In the genomic region with DNA sequence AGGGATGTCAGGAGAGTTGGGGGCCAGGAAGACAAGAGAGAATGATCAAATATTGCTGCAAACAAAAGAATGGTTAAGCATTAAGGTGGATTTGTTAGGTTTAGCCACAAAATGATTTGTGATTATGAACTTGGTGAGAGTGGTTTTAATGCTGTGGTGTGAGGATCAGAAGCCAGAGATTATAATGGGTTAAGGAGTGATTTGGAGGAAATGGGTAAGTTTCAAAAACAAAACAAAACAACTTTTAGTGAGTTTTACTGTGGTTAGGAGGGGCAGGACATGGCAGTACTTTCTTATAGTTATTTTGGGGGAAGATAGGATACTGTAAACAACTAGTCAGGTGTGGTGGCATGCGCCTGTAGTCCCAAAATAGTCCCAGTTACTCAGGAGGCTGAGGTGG, we compare ENCODE assay signal across 15 cellular contexts. TPM values are rescaled to one million over a fixed set of nuclear protein-coding genes. Genes with fewer than 3 reads are reported as not detected.
DNase-seq lines count a peak whose midpoint lies in the region; ATAC-seq and TF ChIP-seq lines count a peak whose summit lies in the region.
"Had no signal": no experiment of that assay in that cellular context is flagged by ENCODE, and none has a peak within 500 bp of the region (broad histone marks: within the 10 kb centered on the region; RNA-seq: fewer than 3 reads in every experiment).

No MANE protein-coding gene starts in this region.

- POLR2A ChIA-PET in naive thymus-derived CD8-positive, alpha-beta T cell (lab: Charles Lee) = interaction anchor here (1.1 to 1.5 kb wide), 2 partner anchors 11 to 18 kb away, joined by 3 to 5 read pairs; no protein-coding TSS in a partner anchor
- POLR2A ChIA-PET in MCF 10A (lab: Yijun Ruan, JAX) = interaction anchor here (1.2 kb wide), 1 partner anchor 14 kb away, joined by 4 read pairs; no protein-coding TSS in a partner anchor

- no peaks in the 10 kb centered on the region for H3K9me3 ChIP-seq in CD4-positive, CD25-positive, alpha-beta regulatory T cell (ENCODE audit: control insufficient read depth in 2 of 2, low read length in 2 of 2)
- no peaks in the 10 kb centered on the region for H3K9me3 ChIP-seq in H9 (ENCODE audit: control insufficient read depth, low read depth, low read length)

- H2BK20ac ChIP-seq in H9 (ENCODE audit: low read depth, low read length, poor library complexity, severe bottlenecking) = no peak overlapping the region

- no peak overlapping the region for H3T11ph ChIP-seq in H9 (ENCODE audit: low read length)

- H2BK12ac ChIP-seq in H9 (ENCODE audit: insufficient read length, low read depth, low read length) = no peak overlapping the region

- ATAC-seq in CD4-positive, CD25-positive, alpha-beta regulatory T cell (ENCODE audit: low read depth in 2 of 2) = no peak
- ATAC-seq in naive thymus-derived CD8-positive, alpha-beta T cell = peak in 1 of 2 donors; percentile 20

- H2BK120ac ChIP-seq in H9 (ENCODE audit: low read depth, low read length, poor library complexity, severe bottlenecking) = no peak overlapping the region

- peaks cover 15% of the 10 kb centered on the region for H3K36me3 Mint-ChIP-seq in CD4-positive, CD25-positive, alpha-beta regulatory T cell
- 0 out of 7 replicates have a peak, but pooled peaks cover 0 to 1% (median 0%) of the 10 kb centered on the region in 3 experiments for H3K36me3 Mint-ChIP-seq in H9 (ENCODE audit: insufficient read depth in 1 of 3, low read depth in 3 of 3)
- H3K36me3 Mint-ChIP-seq in activated naive CD8-positive, alpha-beta T cell treated with anti-CD3 and anti-CD28 coated beads for 36 hours = peaks cover 23% of the 10 kb centered on the region
- peaks cover 0 to 14% (median 8%) of the 10 kb centered on the region in 3 donors for H3K36me3 Mint-ChIP-seq in naive thymus-derived CD8-positive, alpha-beta T cell
- peaks cover 8% of the 10 kb centered on the region for H3K36me3 Mint-ChIP-seq in MCF 10A (ENCODE audit: insufficient read depth, unreplicated experiment)

- H3K23ac ChIP-seq in H9 (ENCODE audit: insufficient read length, low read depth, low read length) = no peak overlapping the region

- no peak overlapping the region for H3K14ac ChIP-seq in H9 (ENCODE audit: insufficient read depth, low read length)

- H3K4me3 ChIP-seq in CD4-positive, CD25-positive, alpha-beta regulatory T cell (ENCODE audit: low read depth, low read length) = peak overlapping the region; percentile 9
- H3K4me3 ChIP-seq: neural progenitor cell had no signal

- H3K27ac Mint-ChIP-seq in CD4-positive, CD25-positive, alpha-beta regulatory T cell = peak overlapping the region in 2 of 3 donors; percentile 47 to 90
- H3K27ac Mint-ChIP-seq in H9 (peak overlapping the region in 2 of 3 experiments; percentile 1 to 15; a peak in 3 of 7 replicates), MCF 10A (ENCODE audit: low read depth, unreplicated experiment) (no peak overlapping the region)
- H3K27ac Mint-ChIP-seq in activated naive CD8-positive, alpha-beta T cell treated with anti-CD3 and anti-CD28 coated beads for 36 hours = peak overlapping the region; percentile 18
- H3K27ac Mint-ChIP-seq in naive thymus-derived CD8-positive, alpha-beta T cell = peak overlapping the region in 9 of 10 donors; percentile 28 to 95 (median 63)

- no peaks in the 10 kb centered on the region for H3K27me3 ChIP-seq in CD4-positive, CD25-positive, alpha-beta regulatory T cell (ENCODE audit: control insufficient read depth, insufficient read depth, low read length)
- H3K27me3 ChIP-seq in H9 (ENCODE audit: insufficient read depth, low read length) = no peaks in the 10 kb centered on the region
- H3K27me3 ChIP-seq: neural progenitor cell had no signal

- H3K4ac ChIP-seq in H9 (ENCODE audit: low read depth, low read length) = no peak overlapping the region

- intact Hi-C loops in MCF 10A (cut with micrococcal nuclease) = no loop called here

- CTCF ChIA-PET in MCF 10A (lab: Yijun Ruan, JAX) = interaction anchor here (1.2 kb wide), 1 partner anchor 19 kb away, joined by 4 read pairs; no protein-coding TSS in a partner anchor

- no peak for DNase-seq in CD4-positive, CD25-positive, alpha-beta regulatory T cell
- no peak for DNase-seq in H9
- DNase-seq in activated naive CD8-positive, alpha-beta T cell treated with anti-CD3 and anti-CD28 coated beads for 36 hours = no peak
- no peak for DNase-seq in naive thymus-derived CD8-positive, alpha-beta T cell
- DNase-seq in MCF 10A (ENCODE audit: unreplicated experiment) = no peak
- no peak for DNase-seq in C1 segment of cervical spinal cord (lab: John Stamatoyannopoulos, UW)
- DNase-seq in NCI-H2107 treated with DMSO at 0.1 percent for 48 hours (lab: John Stamatoyannopoulos, UW; ENCODE audit: unreplicated experiment) = no peak
- DNase-seq: DMS79; head of caudate nucleus; mammary epithelial cell; NCI-H146; NCI-H226; NK-92 treated with Interleukin-12 subunit alpha and Interleukin-12 subunit beta, amount 100 ng/mL, for 24 hours had no signal

- no peak overlapping the region for H4K5ac ChIP-seq in H9 (ENCODE audit: insufficient read length, low read depth, low read length)

- no peaks in the 10 kb centered on the region for H3K23me2 ChIP-seq in H9 (ENCODE audit: insufficient read length, low read depth, low read length, poor library complexity, severe bottlenecking)

- no CpG with 5 or more reads among the region's 1 CpG for WGBS in H9 (ENCODE audit: extremely low coverage, insufficient read length, low lambda C conversion rate)

- H3K36me3 ChIP-seq in CD4-positive, CD25-positive, alpha-beta regulatory T cell (ENCODE audit: control insufficient read depth, insufficient read depth, low read length) = peaks cover 7% of the 10 kb centered on the region
- H3K36me3 ChIP-seq: neural progenitor cell had no signal

- no peak overlapping the region for H3K56ac ChIP-seq in H9 (ENCODE audit: insufficient read length, low read depth, low read length)

- H4K20me1 ChIP-seq in H9 (ENCODE audit: control insufficient read depth, insufficient read depth, insufficient read length) = no peaks in the 10 kb centered on the region

- no peak overlapping the region for H3K9ac ChIP-seq in H9 (ENCODE audit: extremely low read depth, insufficient read length, low read length)
- H3K9ac ChIP-seq: neural progenitor cell had no signal

- no peak overlapping the region for H2BK5ac ChIP-seq in H9 (ENCODE audit: insufficient read length, low read length)

- no peaks in the 10 kb centered on the region for H3K9me3 Mint-ChIP-seq in CD4-positive, CD25-positive, alpha-beta regulatory T cell
- H3K9me3 Mint-ChIP-seq in H9 (no peaks in the 10 kb centered on the region), MCF 10A (ENCODE audit: unreplicated experiment) (peaks cover 8% of the 10 kb centered on the region)
- H3K9me3 Mint-ChIP-seq in activated naive CD8-positive, alpha-beta T cell treated with anti-CD3 and anti-CD28 coated beads for 36 hours = no peaks in the 10 kb centered on the region
- H3K9me3 Mint-ChIP-seq in naive thymus-derived CD8-positive, alpha-beta T cell = no peaks in the 10 kb centered on the region

- H3K4me1 ChIP-seq in CD4-positive, CD25-positive, alpha-beta regulatory T cell (ENCODE audit: control insufficient read depth, insufficient read depth, low read length, poor library complexity, severe bottlenecking) = peaks cover 42% of the 10 kb centered on the region
- H3K4me1 ChIP-seq in H9 (ENCODE audit: insufficient read depth, low read length) = no peaks in the 10 kb centered on the region; the same call in 1 of the 2 replicates

- H3K4me1 Mint-ChIP-seq in CD4-positive, CD25-positive, alpha-beta regulatory T cell = peaks cover 20 to 44% (median 32%) of the 10 kb centered on the region in 4 donors
- H3K4me1 Mint-ChIP-seq in H9 (peaks cover 19 to 27% of the 10 kb centered on the region in 2 experiments), MCF 10A (ENCODE audit: insufficient read depth, unreplicated experiment) (no peaks in the 10 kb centered on the region)
- peaks cover 30% of the 10 kb centered on the region for H3K4me1 Mint-ChIP-seq in activated naive CD8-positive, alpha-beta T cell treated with anti-CD3 and anti-CD28 coated beads for 36 hours
- H3K4me1 Mint-ChIP-seq in naive thymus-derived CD8-positive, alpha-beta T cell = peaks cover 22 to 49% (median 33%) of the 10 kb centered on the region in 4 donors

- no peak overlapping the region for H2AK5ac ChIP-seq in H9 (ENCODE audit: insufficient read length, low read length)

- no peak overlapping the region for H2AFZ ChIP-seq in H9 (ENCODE audit: low read length)
- H2AFZ ChIP-seq: neural progenitor cell had no signal

- peak overlapping the region; percentile 7 to 59 (median 33) for H3K4me3 Mint-ChIP-seq in CD4-positive, CD25-positive, alpha-beta regulatory T cell
- H3K4me3 Mint-ChIP-seq in H9 = no peak overlapping the region
- H3K4me3 Mint-ChIP-seq in activated naive CD8-positive, alpha-beta T cell treated with anti-CD3 and anti-CD28 coated beads for 36 hours = no peak overlapping the region
- H3K4me3 Mint-ChIP-seq in naive thymus-derived CD8-positive, alpha-beta T cell = peak overlapping the region in 8 of 10 donors; percentile 0 to 73 (median 41)
- H3K4me3 Mint-ChIP-seq in MCF 10A (ENCODE audit: unreplicated experiment) = no peak overlapping the region
- H3K4me3 Mint-ChIP-seq: neural progenitor cell had no signal

- H3K18ac ChIP-seq in H9 (ENCODE audit: insufficient read length, low read depth, low read length) = no peak overlapping the region

- H3K79me2 ChIP-seq in H9 (ENCODE audit: insufficient read depth, low read length) = peaks cover 5% of the 10 kb centered on the region; the same call in 1 of the 2 replicates

- no peaks in the 10 kb centered on the region for H3K27me3 Mint-ChIP-seq in CD4-positive, CD25-positive, alpha-beta regulatory T cell
- H3K27me3 Mint-ChIP-seq in H9 (ENCODE audit: low read depth) (no peaks in the 10 kb centered on the region), MCF 10A (ENCODE audit: insufficient read depth, unreplicated experiment) (no peaks in the 10 kb centered on the region)
- H3K27me3 Mint-ChIP-seq in activated naive CD8-positive, alpha-beta T cell treated with anti-CD3 and anti-CD28 coated beads for 36 hours = no peaks in the 10 kb centered on the region
- no peaks in the 10 kb centered on the region for H3K27me3 Mint-ChIP-seq in naive thymus-derived CD8-positive, alpha-beta T cell

- no peak for TF ChIP-seq CTCF in H9 (conservative IDR thresholded peaks at IDR 0.05)
- no peak for TF ChIP-seq CTCF in MCF 10A (IDR thresholded peaks at IDR 0.05; ENCODE audit: unreplicated experiment)

- H3K79me1 ChIP-seq in H9 (ENCODE audit: insufficient read depth, low read depth, low read length, poor library complexity, severe bottlenecking) = peaks cover 2% of the 10 kb centered on the region

- H3K4me2 ChIP-seq in H9 (ENCODE audit: insufficient read depth, insufficient read length, low read length) = no peak overlapping the region
- H3K4me2 ChIP-seq: neural progenitor cell had no signal

- no peak overlapping the region for H4K91ac ChIP-seq in H9 (ENCODE audit: insufficient read length, low read depth, low read length)

- H2BK15ac ChIP-seq in H9 (ENCODE audit: low read depth, low read length) = no peak overlapping the region

- BruUV-seq in MCF 10A (replicated peaks; lab: Mats Ljungman, UMichigan) = no TSS peak

- H3K27ac ChIP-seq in CD4-positive, CD25-positive, alpha-beta regulatory T cell (ENCODE audit: insufficient read depth, low read length, poor library complexity, severe bottlenecking) = peak overlapping the region; percentile 34
- H3K27ac ChIP-seq in H9 (ENCODE audit: insufficient read length, low read depth, low read length) = no peak overlapping the region
- H3K27ac ChIP-seq: neural progenitor cell, RWPE1 had no signal

- no peak overlapping the region for H4K8ac ChIP-seq in H9 (replicated peaks; ENCODE audit: insufficient read length, low read depth, low read length)

RNA-seq across cellular contexts. Expression of a gene that starts 24.0 kb away (rescaled TPM):
- 47.5 TPM for total RNA-seq in CD4-positive, CD25-positive, alpha-beta regulatory T cell
- polyA plus RNA-seq in CD4-positive, CD25-positive, alpha-beta regulatory T cell = 10 to 100 TPM; 12.2 to 19.0 (median 14.8) TPM
- 20.0 and 21.6 TPM in 2 replicates for total RNA-seq in H9 (2021)
- 10 to 100 TPM; 21.4 to 22.5 TPM for total RNA-seq in activated naive CD8-positive, alpha-beta T cell treated with anti-CD3 and anti-CD28 coated beads for 36 hours
- total RNA-seq in naive thymus-derived CD8-positive, alpha-beta T cell = 10 to 100 TPM; 28.6 to 31.5 TPM
- 10 to 100 TPM in 1 of 3 donors, 1 to 10 TPM in 2; 6.2 to 13.5 (median 9.4) TPM for polyA plus RNA-seq in naive thymus-derived CD8-positive, alpha-beta T cell
- 18.8 and 19.0 TPM in 2 replicates for total RNA-seq in MCF 10A (2022)

Comparison
In these comparisons a context has a peak if more than half of its experiments do, and no peak if none do; other contexts are left out.
1. H3K4me3 Mint-ChIP-seq: peak in CD4-positive, CD25-positive, alpha-beta regulatory T cell (4 of 4) and naive thymus-derived CD8-positive, alpha-beta T cell (8 of 10); none in H9 (0 of 2), activated naive CD8-positive, alpha-beta T cell treated with anti-CD3 and anti-CD28 coated beads for 36 hours (single experiment) and MCF 10A (single experiment).